ENCODE assay signal across 8 cellular contexts in genomic region chr7:76290847-76291345, GRCh38. TPM values are rescaled to one million over a fixed set of nuclear protein-coding genes. Genes with fewer than 3 reads are reported as not detected.
DNase-seq lines count a peak whose midpoint lies in the region; TF ChIP-seq lines count a peak whose summit lies in the region.
"Not testable (repeated sequence)": the region's sequence is repeated elsewhere in the genome, so short reads cannot be mapped to it uniquely, and the experiment has no call there.

No MANE protein-coding gene starts in this region.

- not testable (repeated sequence) for H4K20me1 ChIP-seq in Loucy (ENCODE audit: insufficient read depth, low read length, poor library complexity, severe bottlenecking)

- H3K4me2 ChIP-seq in Loucy (ENCODE audit: low read depth, low read length, poor library complexity, severe bottlenecking), result peak overlapping the region; percentile 56

- TF ChIP-seq CTCF in Loucy (conservative IDR thresholded peaks at IDR 0.05; ENCODE audit: low read length); astrocyte of the spinal cord (IDR thresholded peaks at IDR 0.05; ENCODE audit: low read depth, low read length); endothelial cell (IDR thresholded peaks at IDR 0.05; ENCODE audit: unreplicated experiment); ovary (IDR thresholded peaks at IDR 0.05); stomach (IDR thresholded peaks at IDR 0.05): not testable (repeated sequence)

- H3K36me3 ChIP-seq in ACC112 (ENCODE audit: insufficient read depth, low read length); Loucy (ENCODE audit: insufficient read depth, low read length); ovary; stomach: not testable (repeated sequence)

- not testable (repeated sequence) for TF ChIP-seq EP300 in ovary (IDR thresholded peaks at IDR 0.05); stomach (IDR thresholded peaks at IDR 0.05)

- not testable (repeated sequence) for H3K36me3 Mint-ChIP-seq in activated CD4-positive, alpha-beta T cell treated with anti-CD3 and anti-CD28 coated beads, Interleukin-2, amount 10 ng/mL, durations not matched to agents 24 days and 14 days (ENCODE audit: low read depth); endothelial cell (ENCODE audit: low read depth, unreplicated experiment)

- peak overlapping the region; percentile 59 for H3K9ac ChIP-seq in Loucy (ENCODE audit: low read depth, low read length, poor library complexity, severe bottlenecking)

- H2AFZ ChIP-seq in ACC112 (ENCODE audit: low read length, unreplicated experiment), result not testable (repeated sequence)
- H2AFZ ChIP-seq in Loucy (ENCODE audit: low read length), result peak overlapping the region; percentile 96

- H3K79me2 ChIP-seq in ACC112 (ENCODE audit: control insufficient read depth, insufficient read depth, low read length, unreplicated experiment); Loucy (ENCODE audit: insufficient read depth, low read length): not testable (repeated sequence)

- not testable (repeated sequence) for H3F3A ChIP-seq in Loucy (ENCODE audit: low read depth)

- 79 to 88% (median 87%) methylated on average over 6 of the region's 6 CpGs for WGBS in ovary, 3 donors
- WGBS in stomach, 5 donors, result 76 to 83% (median 82%) methylated on average over 6 of the region's 6 CpGs

- H3K4me1 ChIP-seq in ACC112 (ENCODE audit: control insufficient read depth, insufficient read depth, low read length, unreplicated experiment) (peaks cover 34% of the 10 kb centered on the region), stomach (peaks cover 45 to 51% (median 49%) of the 10 kb centered on the region in 4 donors)
- H3K4me1 ChIP-seq in Loucy (ENCODE audit: insufficient read depth, low read length, poor library complexity, severe bottlenecking); ovary (ENCODE audit: insufficient read depth): not testable (repeated sequence)

- H3K4me3 ChIP-seq in ACC112 (ENCODE audit: low read depth, low read length), result peak overlapping the region; percentile 52
- not testable (repeated sequence) for H3K4me3 ChIP-seq in Loucy (ENCODE audit: low read length, poor library complexity, severe bottlenecking); astrocyte of the spinal cord (ENCODE audit: low read depth, low read length); ovary; stomach

- not testable (repeated sequence) for TF ChIP-seq POLR2A in ovary (IDR thresholded peaks at IDR 0.05); stomach (IDR thresholded peaks at IDR 0.05)

- not testable (repeated sequence) for H3K9me2 ChIP-seq in Loucy (replicated peaks; ENCODE audit: low read depth, low read length)

- not testable (repeated sequence) for DNase-seq in activated CD4-positive, alpha-beta T cell treated with anti-CD3 and anti-CD28 coated beads, Interleukin-2, amount 10 ng/mL, durations not matched to agents 24 days and 14 days; endothelial cell (ENCODE audit: low spot score); ovary; stomach
- peak; percentile 26 for DNase-seq in astrocyte of the spinal cord (ENCODE audit: low read depth, low spot score)

- intact Hi-C loops in activated CD4-positive, alpha-beta T cell treated with anti-CD3 and anti-CD28 coated beads, Interleukin-2, amount 10 ng/mL, durations not matched to agents 24 days and 14 days (cut with micrococcal nuclease), result loop anchor here (1.0 to 2.0 kb wide), 5 partner anchors 12 to 68 kb away; partner anchors contain the start of gene YWHAG
- intact Hi-C loops in ovary (cut with DNase I), result loop anchor here in 2 of 4 donors (1.0 to 10.0 kb wide), 4 partner anchors 23 to 1394 kb away; no protein-coding TSS in a partner anchor
- intact Hi-C loops in stomach (cut with DNase I; ENCODE audit: low total_unique reads), result not testable (repeated sequence)

- H3K27ac ChIP-seq in ACC112 (ENCODE audit: low read depth, low read length) (peak overlapping the region; percentile 90), layer of hippocampus (ENCODE audit: low read depth, low read length) (peak overlapping the region; percentile 95), ovary (peak overlapping the region; percentile 87 to 99), stomach (peak overlapping the region; percentile 75 to 99 (median 93))

- not testable (repeated sequence) for H3K27me3 Mint-ChIP-seq in activated CD4-positive, alpha-beta T cell treated with anti-CD3 and anti-CD28 coated beads, Interleukin-2, amount 10 ng/mL, durations not matched to agents 24 days and 14 days
- H3K27me3 Mint-ChIP-seq in endothelial cell (ENCODE audit: unreplicated experiment), result peaks cover 14% of the 10 kb centered on the region

- peaks cover 16% of the 10 kb centered on the region for H3K4me1 Mint-ChIP-seq in activated CD4-positive, alpha-beta T cell treated with anti-CD3 and anti-CD28 coated beads, Interleukin-2, amount 10 ng/mL, durations not matched to agents 24 days and 14 days
- H3K4me1 Mint-ChIP-seq in endothelial cell (ENCODE audit: unreplicated experiment), result peaks cover 40% of the 10 kb centered on the region

- peak overlapping the region; percentile 77 for H3K27ac Mint-ChIP-seq in activated CD4-positive, alpha-beta T cell treated with anti-CD3 and anti-CD28 coated beads, Interleukin-2, amount 10 ng/mL, durations not matched to agents 24 days and 14 days
- peak overlapping the region; percentile 96 for H3K27ac Mint-ChIP-seq in endothelial cell (ENCODE audit: unreplicated experiment)

- peak overlapping the region; percentile 33 for H3K4me3 Mint-ChIP-seq in activated CD4-positive, alpha-beta T cell treated with anti-CD3 and anti-CD28 coated beads, Interleukin-2, amount 10 ng/mL, durations not matched to agents 24 days and 14 days
- H3K4me3 Mint-ChIP-seq in endothelial cell (ENCODE audit: unreplicated experiment), result peak overlapping the region; percentile 62

- H3K9me3 ChIP-seq in Loucy (ENCODE audit: insufficient read depth, low read depth, low read length); ovary; stomach: not testable (repeated sequence)

- H3K27me3 ChIP-seq in ACC112 (ENCODE audit: insufficient read depth, low read length); Loucy (ENCODE audit: insufficient read depth, low read length, poor library complexity, severe bottlenecking); layer of hippocampus (ENCODE audit: control insufficient read depth, insufficient read depth, low read length); ovary; stomach: not testable (repeated sequence)

- in situ Hi-C loops in astrocyte of the spinal cord (cut with HindIII; ENCODE audit: low sequenced_read_pairs), result not testable (repeated sequence)

- H3K9me3 Mint-ChIP-seq in activated CD4-positive, alpha-beta T cell treated with anti-CD3 and anti-CD28 coated beads, Interleukin-2, amount 10 ng/mL, durations not matched to agents 24 days and 14 days; endothelial cell (ENCODE audit: unreplicated experiment): not testable (repeated sequence)

RNA-seq across cellular contexts. Expression of gene HSPB1, which starts 11.6 kb away (rescaled TPM):
- total RNA-seq in activated CD4-positive, alpha-beta T cell treated with anti-CD3 and anti-CD28 coated beads, Interleukin-2, amount 10 ng/mL, durations not matched to agents 24 days and 14 days, result 112 and 117 TPM in 2 replicates
- total RNA-seq in endothelial cell (ENCODE audit: unreplicated experiment), result 581 TPM
- total RNA-seq in ovary, result 100 to 1,000 TPM; 138 to 913 (median 503) TPM
- 100 to 1,000 TPM in 1 of 2 donors, 1 to 10 TPM in 1; 5.7 to 326 TPM for polyA plus RNA-seq in ovary
- 1,000 to 10,000 TPM in 1 of 5 donors, 100 to 1,000 TPM in 3, 10 to 100 TPM in 1; 21.8 to 2,022 (median 373) TPM for total RNA-seq in stomach
- polyA plus RNA-seq in stomach, result 1,000 to 10,000 TPM in 1 of 3 donors, 100 to 1,000 TPM in 2; 320 to 2,297 (median 486) TPM
